In the genomic region with DNA sequence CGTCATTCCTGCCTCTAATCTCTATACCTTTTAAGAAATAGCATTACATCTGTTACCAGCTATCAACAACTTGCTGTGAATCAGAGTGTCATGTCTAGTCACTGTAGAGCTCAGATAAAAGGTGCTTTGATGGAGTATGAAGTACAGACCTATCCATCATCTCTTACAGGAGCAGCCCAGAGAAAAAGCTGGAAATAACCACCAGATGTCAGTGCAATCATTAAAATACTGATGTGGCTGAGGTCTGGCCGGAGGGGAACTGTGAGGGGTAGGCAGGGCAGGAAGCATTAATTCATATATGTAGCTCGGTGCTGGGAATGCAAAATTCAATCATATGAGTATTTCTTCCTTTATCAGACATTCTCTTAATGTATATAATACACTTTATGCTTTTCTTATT, we compare ENCODE assay signal across 9 cellular contexts.
DNase-seq lines count a peak whose midpoint lies in the region; ATAC-seq and TF ChIP-seq lines count a peak whose summit lies in the region.
"Had no signal": no experiment of that assay in that cellular context is flagged by ENCODE, and none has a peak within 500 bp of the region (broad histone marks: within the 10 kb centered on the region; RNA-seq: fewer than 3 reads in every experiment).

No MANE protein-coding gene starts in this region.

- peaks cover 7% of the 10 kb centered on the region for H3K4me1 Mint-ChIP-seq in activated T-cell treated with anti-CD3 and anti-CD28 coated beads, Interleukin-2, amount 50 U/mL, for 72 hours (ENCODE audit: low read depth)
- peaks cover 4% of the 10 kb centered on the region for H3K4me1 Mint-ChIP-seq in activated naive CD4-positive, alpha-beta T cell treated with anti-CD3 and anti-CD28 coated beads, Interleukin-2, amount 10 ng/mL, durations not matched to agents 7 days and 5 days

- H3K27me3 Mint-ChIP-seq in activated T-cell treated with anti-CD3 and anti-CD28 coated beads, Interleukin-2, amount 50 U/mL, for 72 hours (ENCODE audit: low read depth): peaks cover 21% of the 10 kb centered on the region
- H3K27me3 Mint-ChIP-seq in activated naive CD4-positive, alpha-beta T cell treated with anti-CD3 and anti-CD28 coated beads, Interleukin-2, amount 10 ng/mL, durations not matched to agents 7 days and 5 days: no peaks in the 10 kb centered on the region

- DNase-seq in AG09319 (ENCODE audit: extremely low read depth, low read depth): no peak
- peak; percentile 17 for DNase-seq in SW480 (ENCODE audit: low spot score)
- peak; percentile 15 for DNase-seq in kidney tubule cell (ENCODE audit: low spot score)
- DNase-seq in activated T-cell treated with anti-CD3 and anti-CD28 coated beads, Interleukin-2, amount 50 U/mL, for 72 hours: no peak
- no peak for DNase-seq in activated CD4-positive, alpha-beta T cell treated with anti-CD3 and anti-CD28 coated beads, Interleukin-2, amount 50 U/mL, for 1 hour
- DNase-seq in activated naive CD4-positive, alpha-beta T cell treated with anti-CD3 and anti-CD28 coated beads, Interleukin-2, amount 10 ng/mL, durations not matched to agents 7 days and 5 days: no peak
- DNase-seq: cerebellar nuclear complex had no signal

- H3K9me3 Mint-ChIP-seq in activated T-cell treated with anti-CD3 and anti-CD28 coated beads, Interleukin-2, amount 50 U/mL, for 72 hours: no peaks in the 10 kb centered on the region
- H3K9me3 Mint-ChIP-seq in activated naive CD4-positive, alpha-beta T cell treated with anti-CD3 and anti-CD28 coated beads, Interleukin-2, amount 10 ng/mL, durations not matched to agents 7 days and 5 days: no peaks in the 10 kb centered on the region

- no peak overlapping the region for H3K27ac Mint-ChIP-seq in activated T-cell treated with anti-CD3 and anti-CD28 coated beads, Interleukin-2, amount 50 U/mL, for 72 hours
- no peak overlapping the region for H3K27ac Mint-ChIP-seq in activated naive CD4-positive, alpha-beta T cell treated with anti-CD3 and anti-CD28 coated beads, Interleukin-2, amount 10 ng/mL, durations not matched to agents 7 days and 5 days

- ATAC-seq in GM19351 (IDR thresholded peaks at IDR 0.05; ENCODE audit: unreplicated experiment) (peak; percentile 51), HG03342 (IDR thresholded peaks at IDR 0.05; ENCODE audit: unreplicated experiment) (no peak)
- ATAC-seq in activated T-cell treated with anti-CD3 and anti-CD28 coated beads, Interleukin-2, amount 50 U/mL, for 72 hours (replicated peaks in 1 of 2): no peak

- H3K4me3 Mint-ChIP-seq in activated T-cell treated with anti-CD3 and anti-CD28 coated beads, Interleukin-2, amount 50 U/mL, for 72 hours: no peak overlapping the region
- no peak overlapping the region for H3K4me3 Mint-ChIP-seq in activated naive CD4-positive, alpha-beta T cell treated with anti-CD3 and anti-CD28 coated beads, Interleukin-2, amount 10 ng/mL, durations not matched to agents 7 days and 5 days

- CTCF ChIA-PET in activated naive CD4-positive, alpha-beta T cell treated with anti-CD3 and anti-CD28 coated beads, Interleukin-2, amount 10 ng/mL, durations not matched to agents 7 days and 5 days (lab: Charles Lee): interaction anchor here (0.7 to 1.8 kb wide), 3 partner anchors 102 to 480 kb away, joined by 3 to 9 read pairs (median 3); no protein-coding TSS in a partner anchor

- TF ChIP-seq CTCF in AG09319 (IDR thresholded peaks at IDR 0.05; ENCODE audit: low read depth, low read length): peak; percentile 4

- H3K36me3 Mint-ChIP-seq in activated T-cell treated with anti-CD3 and anti-CD28 coated beads, Interleukin-2, amount 50 U/mL, for 72 hours (ENCODE audit: insufficient read depth in 2 of 2): no peaks in the 10 kb centered on the region
- H3K36me3 Mint-ChIP-seq in activated naive CD4-positive, alpha-beta T cell treated with anti-CD3 and anti-CD28 coated beads, Interleukin-2, amount 10 ng/mL, durations not matched to agents 7 days and 5 days: no peaks in the 10 kb centered on the region

Comparison
In these comparisons a context has a peak if more than half of its experiments do, and no peak if none do; other contexts are left out.
1. DNase-seq: peak in SW480 (single experiment) and kidney tubule cell (single experiment); none in AG09319 (single experiment), activated T-cell treated with anti-CD3 and anti-CD28 coated beads, Interleukin-2, amount 50 U/mL, for 72 hours (0 of 2), activated CD4-positive, alpha-beta T cell treated with anti-CD3 and anti-CD28 coated beads, Interleukin-2, amount 50 U/mL, for 1 hour (single experiment) and activated naive CD4-positive, alpha-beta T cell treated with anti-CD3 and anti-CD28 coated beads, Interleukin-2, amount 10 ng/mL, durations not matched to agents 7 days and 5 days (single experiment).